Comparison of ENCODE assay signal across 20 cellular contexts in the genomic region with DNA sequence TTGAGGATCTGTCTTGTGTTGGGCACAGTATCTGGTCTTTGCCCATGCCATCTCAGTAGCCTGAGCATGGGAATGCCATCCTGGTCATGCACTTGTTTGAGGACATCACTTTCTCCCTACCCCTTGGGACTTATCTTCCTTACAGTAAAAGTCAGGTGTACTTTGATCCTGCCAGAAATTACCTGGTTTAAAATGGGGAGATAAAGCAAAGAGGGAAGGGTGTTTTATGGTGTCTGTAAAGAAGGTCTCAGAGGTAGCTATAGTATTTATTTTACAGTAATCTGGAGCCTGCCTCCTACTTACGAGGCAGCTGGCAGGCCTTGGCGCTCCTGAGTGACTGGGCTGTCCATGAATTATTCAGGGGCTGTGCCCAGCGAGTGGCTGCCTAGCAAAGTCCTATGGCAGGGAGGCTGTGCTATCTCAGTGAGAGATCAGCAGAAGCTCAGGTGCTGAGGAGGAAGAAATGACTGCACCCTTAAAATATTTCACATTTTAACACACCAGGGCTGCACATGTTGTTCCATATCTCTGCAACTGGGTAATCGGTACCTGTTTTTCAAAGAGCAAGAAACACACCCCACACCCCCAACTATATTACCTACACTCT.
DNase-seq lines count a peak whose midpoint lies in the region; ATAC-seq and TF ChIP-seq lines count a peak whose summit lies in the region.
"Had no signal": no experiment of that assay in that cellular context is flagged by ENCODE, and none has a peak within 500 bp of the region (broad histone marks: within the 10 kb centered on the region; RNA-seq: fewer than 3 reads in every experiment).

No MANE protein-coding gene starts in this region.

- H3K27me3 ChIP-seq in GM23338 (ENCODE audit: insufficient read depth) (no peaks in the 10 kb centered on the region), hepatocyte (no peaks in the 10 kb centered on the region)
- H3K27me3 ChIP-seq: dorsolateral prefrontal cortex had no signal

- H3K4me3 ChIP-seq in GM23338 (no peak overlapping the region), hepatocyte (no peak overlapping the region)
- H3K4me3 ChIP-seq: dorsolateral prefrontal cortex had no signal

- H3K27ac ChIP-seq in GM23338 (ENCODE audit: low read depth) (0 out of 2 replicates have a peak overlapping the region, but pooled peaks have one; percentile 20), hepatocyte (peak overlapping the region; percentile 88)

- no peak for TF ChIP-seq CTCF in GM23338 (conservative IDR thresholded peaks at IDR 0.05; ENCODE audit: low read depth in 2 of 2)
- no peak for TF ChIP-seq CTCF in MCF 10A (IDR thresholded peaks at IDR 0.05; ENCODE audit: unreplicated experiment)
- no peak for TF ChIP-seq CTCF in hepatocyte (IDR thresholded peaks at IDR 0.05; ENCODE audit: poor library complexity)

- H3F3A ChIP-seq in GM23338 (replicated peaks; ENCODE audit: low read depth) = no peaks in the 10 kb centered on the region

- 0 out of 2 replicates have a peak, but pooled peaks cover 14% of the 10 kb centered on the region for H3K4me1 ChIP-seq in GM23338 (ENCODE audit: insufficient read depth)
- H3K4me1 ChIP-seq in hepatocyte (ENCODE audit: insufficient read depth) = peaks cover 48% of the 10 kb centered on the region

- H2AFZ ChIP-seq in GM23338 = no peak overlapping the region
- no peak overlapping the region for H2AFZ ChIP-seq in hepatocyte

- H3K9me2 ChIP-seq in GM23338 (ENCODE audit: insufficient read depth) (no peaks in the 10 kb centered on the region), hepatocyte (replicated peaks; ENCODE audit: insufficient read depth) (no peaks in the 10 kb centered on the region)

- peaks cover 24% of the 10 kb centered on the region for H3K4me1 Mint-ChIP-seq in GM23338
- H3K4me1 Mint-ChIP-seq in MCF 10A (ENCODE audit: insufficient read depth, unreplicated experiment) = peaks cover 29% of the 10 kb centered on the region
- H3K4me1 Mint-ChIP-seq in activated CD4-positive, alpha-beta memory T cell treated with anti-CD3 and anti-CD28 coated beads for 36 hours (ENCODE audit: low read depth) = peaks cover 7% of the 10 kb centered on the region
- peaks cover 20% of the 10 kb centered on the region for H3K4me1 Mint-ChIP-seq in activated naive CD4-positive, alpha-beta T cell treated with anti-CD3 and anti-CD28 coated beads, Interleukin-2, amount 10 ng/mL, durations not matched to agents 7 days and 5 days

- DNase-seq in GM23338 (ENCODE audit: low spot score) (no peak), MCF 10A (ENCODE audit: unreplicated experiment) (no peak), hepatocyte (ENCODE audit: low spot score) (peak; percentile 68), renal cortical epithelial cell (ENCODE audit: low read depth) (peak; percentile 54), UCSD-AML1 (lab: John Stamatoyannopoulos, UW; ENCODE audit: unreplicated experiment) (no peak)
- DNase-seq in activated CD4-positive, alpha-beta memory T cell treated with anti-CD3 and anti-CD28 coated beads for 36 hours = no peak
- no peak for DNase-seq in stimulated activated naive CD4-positive, alpha-beta T cell treated with Interleukin-2 at 50 U/mL for 16 hours (lab: John Stamatoyannopoulos, UW)
- no peak for DNase-seq in activated naive CD4-positive, alpha-beta T cell treated with anti-CD3 and anti-CD28 coated beads, Interleukin-2, amount 10 ng/mL, durations not matched to agents 7 days and 5 days
- DNase-seq: activated CD4-positive, alpha-beta T cell treated with anti-CD3 and anti-CD28 coated beads for 48 hours; activated naive CD4-positive, alpha-beta T cell treated with Interleukin-2 at 50 U/mL for 16 hours; hippocampal formation; KG1; left cardiac atrium; naive B cell; NCI-H1436 treated with DMSO at 0.1 percent for 48 hours; NCI-H226; T1000 had no signal

- H3K79me2 ChIP-seq in GM23338 (replicated peaks; ENCODE audit: insufficient read depth) (peaks cover 6% of the 10 kb centered on the region; the same call in 1 of the 2 replicates), hepatocyte (peaks cover 82% of the 10 kb centered on the region)

- no peak for ATAC-seq in GM23338

- H3K27me3 Mint-ChIP-seq in GM23338 (ENCODE audit: insufficient read depth, low read depth, poor library complexity) (peaks cover 3% of the 10 kb centered on the region), MCF 10A (ENCODE audit: insufficient read depth, unreplicated experiment) (no peaks in the 10 kb centered on the region)
- no peaks in the 10 kb centered on the region for H3K27me3 Mint-ChIP-seq in activated CD4-positive, alpha-beta memory T cell treated with anti-CD3 and anti-CD28 coated beads for 36 hours
- peaks cover 9% of the 10 kb centered on the region for H3K27me3 Mint-ChIP-seq in activated naive CD4-positive, alpha-beta T cell treated with anti-CD3 and anti-CD28 coated beads, Interleukin-2, amount 10 ng/mL, durations not matched to agents 7 days and 5 days
- H3K27me3 Mint-ChIP-seq: naive B cell; progenitor cell of endocrine pancreas; stimulated activated naive CD8-positive, alpha-beta T cell treated with anti-CD3 and anti-CD28 coated beads, Interleukin-15, Interleukin-2, amounts not matched to agents 100 ng/mL and 50 ng/mL, for 24 hours had no signal

- H3K4me2 ChIP-seq in GM23338 (no peak overlapping the region), hepatocyte (peak overlapping the region; percentile 23)

- no peaks in the 10 kb centered on the region for H3K9me3 Mint-ChIP-seq in GM23338
- H3K9me3 Mint-ChIP-seq in MCF 10A (ENCODE audit: unreplicated experiment) = no peaks in the 10 kb centered on the region
- H3K9me3 Mint-ChIP-seq in activated CD4-positive, alpha-beta memory T cell treated with anti-CD3 and anti-CD28 coated beads for 36 hours = no peaks in the 10 kb centered on the region
- H3K9me3 Mint-ChIP-seq in activated naive CD4-positive, alpha-beta T cell treated with anti-CD3 and anti-CD28 coated beads, Interleukin-2, amount 10 ng/mL, durations not matched to agents 7 days and 5 days = peaks cover under 1% of the 10 kb centered on the region
- H3K9me3 Mint-ChIP-seq: naive B cell; stimulated activated naive CD8-positive, alpha-beta T cell treated with anti-CD3 and anti-CD28 coated beads, Interleukin-15, Interleukin-2, amounts not matched to agents 100 ng/mL and 50 ng/mL, for 24 hours had no signal

- no peak overlapping the region for H3K4me3 Mint-ChIP-seq in GM23338
- H3K4me3 Mint-ChIP-seq in MCF 10A (ENCODE audit: unreplicated experiment) = no peak overlapping the region
- H3K4me3 Mint-ChIP-seq in activated CD4-positive, alpha-beta memory T cell treated with anti-CD3 and anti-CD28 coated beads for 36 hours = no peak overlapping the region
- no peak overlapping the region for H3K4me3 Mint-ChIP-seq in activated naive CD4-positive, alpha-beta T cell treated with anti-CD3 and anti-CD28 coated beads, Interleukin-2, amount 10 ng/mL, durations not matched to agents 7 days and 5 days
- H3K4me3 Mint-ChIP-seq: naive B cell; stimulated activated naive CD8-positive, alpha-beta T cell treated with anti-CD3 and anti-CD28 coated beads, Interleukin-15, Interleukin-2, amounts not matched to agents 100 ng/mL and 50 ng/mL, for 24 hours had no signal

- 63% methylated on average over 4 of the region's 4 CpGs for WGBS in hepatocyte (ENCODE audit: low lambda C conversion rate, missing lambda C conversion rate)

- H3K9me3 ChIP-seq in hepatocyte (ENCODE audit: low read depth) = no peaks in the 10 kb centered on the region

- POLR2A ChIA-PET in MCF 10A (lab: Yijun Ruan, JAX) = interaction anchor here (0.7 to 8.0 kb wide), 16 partner anchors 9 to 581 kb away, joined by 3 to 109 read pairs (median 5); a partner anchor contains a TSS
- POLR2A ChIA-PET in activated CD4-positive, alpha-beta memory T cell treated with anti-CD3 and anti-CD28 coated beads for 36 hours (lab: Charles Lee) = no interaction called here

- CTCF ChIA-PET in MCF 10A (lab: Yijun Ruan, JAX) = interaction anchor here (0.7 to 2.3 kb wide), 8 partner anchors 9 to 488 kb away, joined by 3 to 11 read pairs (median 4); no protein-coding TSS in a partner anchor
- CTCF ChIA-PET in activated CD4-positive, alpha-beta memory T cell treated with anti-CD3 and anti-CD28 coated beads for 36 hours (lab: Charles Lee) = interaction anchor here (1.2 kb wide), 1 partner anchor 155 kb away, joined by 3 read pairs; no protein-coding TSS in a partner anchor
- CTCF ChIA-PET in activated naive CD4-positive, alpha-beta T cell treated with anti-CD3 and anti-CD28 coated beads, Interleukin-2, amount 10 ng/mL, durations not matched to agents 7 days and 5 days (lab: Charles Lee) = interaction anchor here (1.7 kb wide), 1 partner anchor 55 kb away, joined by 3 read pairs; no protein-coding TSS in a partner anchor

- H3K36me3 ChIP-seq in GM23338 (ENCODE audit: insufficient read depth) (no peaks in the 10 kb centered on the region), hepatocyte (replicated peaks; ENCODE audit: insufficient read depth, low read depth) (no peaks in the 10 kb centered on the region)

- H3K27ac Mint-ChIP-seq in GM23338 = no peak overlapping the region
- H3K27ac Mint-ChIP-seq in MCF 10A (ENCODE audit: low read depth, unreplicated experiment) = peak overlapping the region; percentile 1
- no peak overlapping the region for H3K27ac Mint-ChIP-seq in activated CD4-positive, alpha-beta memory T cell treated with anti-CD3 and anti-CD28 coated beads for 36 hours
- no peak overlapping the region for H3K27ac Mint-ChIP-seq in activated naive CD4-positive, alpha-beta T cell treated with anti-CD3 and anti-CD28 coated beads, Interleukin-2, amount 10 ng/mL, durations not matched to agents 7 days and 5 days
- H3K27ac Mint-ChIP-seq: stimulated activated naive CD8-positive, alpha-beta T cell treated with anti-CD3 and anti-CD28 coated beads, Interleukin-15, Interleukin-2, amounts not matched to agents 100 ng/mL and 50 ng/mL, for 24 hours had no signal

- H3K36me3 Mint-ChIP-seq in GM23338 (ENCODE audit: low read depth) (no peaks in the 10 kb centered on the region), MCF 10A (ENCODE audit: insufficient read depth, unreplicated experiment) (no peaks in the 10 kb centered on the region)
- H3K36me3 Mint-ChIP-seq in activated CD4-positive, alpha-beta memory T cell treated with anti-CD3 and anti-CD28 coated beads for 36 hours = no peaks in the 10 kb centered on the region
- H3K36me3 Mint-ChIP-seq in activated naive CD4-positive, alpha-beta T cell treated with anti-CD3 and anti-CD28 coated beads, Interleukin-2, amount 10 ng/mL, durations not matched to agents 7 days and 5 days = no peaks in the 10 kb centered on the region
- H3K36me3 Mint-ChIP-seq: naive B cell had no signal

- BruUV-seq in MCF 10A (replicated peaks; lab: Mats Ljungman, UMichigan) = no TSS peak

- intact Hi-C loops in MCF 10A (cut with micrococcal nuclease) = no loop called here
- intact Hi-C loops in activated CD4-positive, alpha-beta memory T cell treated with anti-CD3 and anti-CD28 coated beads for 36 hours (cut with micrococcal nuclease) = no loop called here

- H4K20me1 ChIP-seq in GM23338 (replicated peaks; ENCODE audit: insufficient read depth) (peaks cover 4% of the 10 kb centered on the region; the same call in 1 of the 2 replicates), hepatocyte (ENCODE audit: insufficient read depth, poor library complexity, severe bottlenecking) (no peaks in the 10 kb centered on the region)

TF ChIP-seq in GM23338, 12 proteins besides CTCF, POLR2A, EP300 and RAD21 (continues in another document):
- TF ChIP-seq POLR2AphosphoS5 (IDR thresholded peaks at IDR 0.05; ENCODE audit: low read depth) = no peak
- no peak for TF ChIP-seq CREB1 (CRISPR knock-in tag; IDR thresholded peaks at IDR 0.05; ENCODE audit: low read depth)

Comparison
In these comparisons a context has a peak if more than half of its experiments do, and no peak if none do; other contexts are left out.
1. DNase-seq: peak in hepatocyte (single experiment) and renal cortical epithelial cell (single experiment); none in GM23338 (single experiment), MCF 10A (single experiment), activated CD4-positive, alpha-beta memory T cell treated with anti-CD3 and anti-CD28 coated beads for 36 hours (single experiment), UCSD-AML1 (single experiment), stimulated activated naive CD4-positive, alpha-beta T cell treated with Interleukin-2 at 50 U/mL for 16 hours (single experiment) and activated naive CD4-positive, alpha-beta T cell treated with anti-CD3 and anti-CD28 coated beads, Interleukin-2, amount 10 ng/mL, durations not matched to agents 7 days and 5 days (single experiment).